ENCODE assay signal across 18 cellular contexts in the genomic region with DNA sequence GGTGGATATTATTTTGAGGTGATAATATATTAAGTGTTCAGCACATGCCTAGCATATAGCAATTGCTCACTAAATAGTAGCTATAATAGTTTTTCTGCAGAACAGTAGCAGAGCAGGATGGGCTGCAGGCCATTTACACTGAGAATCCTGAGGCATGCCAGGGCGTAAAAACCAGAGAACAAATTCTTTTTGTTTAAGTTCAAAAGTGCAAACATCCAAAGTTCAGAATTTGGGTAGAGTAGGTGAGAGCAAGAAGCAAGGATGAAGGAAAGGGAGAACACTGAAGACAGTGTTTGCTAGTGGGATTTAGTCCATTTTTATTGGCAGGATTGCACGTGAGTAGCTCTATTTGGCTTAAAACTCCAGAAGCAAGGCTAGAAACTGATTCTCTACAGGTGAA.
DNase-seq lines count a peak whose midpoint lies in the region; ATAC-seq and TF ChIP-seq lines count a peak whose summit lies in the region.
"Had no signal": no experiment of that assay in that cellular context is flagged by ENCODE, and none has a peak within 500 bp of the region (broad histone marks: within the 10 kb centered on the region; RNA-seq: fewer than 3 reads in every experiment).

No MANE protein-coding gene starts in this region.

- ATAC-seq in left lobe of liver (peak; percentile 43), HG02588 (IDR thresholded peaks at IDR 0.05; ENCODE audit: unreplicated experiment) (no peak)
- no peak for ATAC-seq in naive thymus-derived CD8-positive, alpha-beta T cell
- ATAC-seq: CD8-positive, alpha-beta T cell had no signal

- peaks cover 15% of the 10 kb centered on the region for H3K9me3 Mint-ChIP-seq in mesothelial cell of epicardium
- peaks cover 0 to 8% (median 0%) of the 10 kb centered on the region in 9 donors for H3K9me3 Mint-ChIP-seq in naive thymus-derived CD8-positive, alpha-beta T cell
- H3K9me3 Mint-ChIP-seq: CD8-positive, alpha-beta T cell had no signal

- H3K4me3 Mint-ChIP-seq in mesothelial cell of epicardium = no peak overlapping the region
- no peak overlapping the region for H3K4me3 Mint-ChIP-seq in naive thymus-derived CD8-positive, alpha-beta T cell
- H3K4me3 Mint-ChIP-seq: B cell; CD4-positive, CD25-positive, alpha-beta regulatory T cell; CD8-positive, alpha-beta T cell had no signal

- DNase-seq in left lobe of liver (ENCODE audit: low spot score) (no peak), mesothelial cell of epicardium (ENCODE audit: low spot score in 2 of 2, unreplicated experiment in 2 of 2) (no peak), activated gamma-delta T cell treated with Interleukin-2 at 50 U/mL for 16 hours (no peak)
- DNase-seq in naive thymus-derived CD8-positive, alpha-beta T cell = no peak
- DNase-seq: Caco-2; CD4-positive, CD25-positive, alpha-beta regulatory T cell; CD8-positive, alpha-beta T cell; DMS153; DND-41; GOT3; H7; HCEC 1CT had no signal

- H3K4me1 ChIP-seq in HEK293 (ENCODE audit: control insufficient read depth, insufficient read depth, low read length) = no peaks in the 10 kb centered on the region
- H3K4me1 ChIP-seq: BLaER1 had no signal

- H3K27ac Mint-ChIP-seq in mesothelial cell of epicardium = peak overlapping the region; percentile 63
- no peak overlapping the region for H3K27ac Mint-ChIP-seq in naive thymus-derived CD8-positive, alpha-beta T cell
- H3K27ac Mint-ChIP-seq: B cell; CD8-positive, alpha-beta T cell had no signal

- H3K4me1 Mint-ChIP-seq in mesothelial cell of epicardium = peaks cover 20% of the 10 kb centered on the region
- no peaks in the 10 kb centered on the region for H3K4me1 Mint-ChIP-seq in naive thymus-derived CD8-positive, alpha-beta T cell
- H3K4me1 Mint-ChIP-seq: B cell; CD4-positive, CD25-positive, alpha-beta regulatory T cell had no signal

- no peaks in the 10 kb centered on the region for H3K36me3 Mint-ChIP-seq in mesothelial cell of epicardium
- peaks cover 0 to 4% (median 0%) of the 10 kb centered on the region in 3 donors for H3K36me3 Mint-ChIP-seq in naive thymus-derived CD8-positive, alpha-beta T cell
- H3K36me3 Mint-ChIP-seq: CD4-positive, CD25-positive, alpha-beta regulatory T cell; CD8-positive, alpha-beta T cell had no signal

- POLR2A ChIA-PET in HEK293 (lab: Yijun Ruan, JAX) = no interaction called here
- POLR2A ChIA-PET in naive thymus-derived CD8-positive, alpha-beta T cell (lab: Charles Lee) = interaction anchor here (0.5 kb wide), 1 partner anchor 937 kb away, joined by 3 read pairs; no protein-coding TSS in a partner anchor

- H3K36me3 ChIP-seq in HEK293 (ENCODE audit: control insufficient read depth in 2 of 2, insufficient read depth in 1 of 2, low read length in 2 of 2) = no peaks in the 10 kb centered on the region
- H3K36me3 ChIP-seq: BLaER1 had no signal

- CTCF ChIA-PET in HEK293 (lab: Yijun Ruan, JAX) = interaction anchor here (0.7 to 1.4 kb wide), 2 partner anchors 9 to 248 kb away, joined by 3 to 10 read pairs; no protein-coding TSS in a partner anchor

- no peak overlapping the region for H3K27ac ChIP-seq in HEK293 (ENCODE audit: extremely low read depth, low read depth, low read length)
- H3K27ac ChIP-seq: 22Rv1, BLaER1, C4-2B had no signal

- TF ChIP-seq CTCF in HEK293 (tag by site-specific recombination; IDR thresholded peaks at IDR 0.05) (no peak), mesothelial cell of epicardium (IDR thresholded peaks at IDR 0.05; ENCODE audit: unreplicated experiment) (no peak)

- H3K4me3 ChIP-seq in HEK293 (ENCODE audit: low read depth, low read length) = no peak overlapping the region
- H3K4me3 ChIP-seq: BLaER1 had no signal

- no peaks in the 10 kb centered on the region for H3K27me3 Mint-ChIP-seq in mesothelial cell of epicardium (ENCODE audit: low read depth)
- peaks cover 0 to 12% (median 3%) of the 10 kb centered on the region in 5 donors for H3K27me3 Mint-ChIP-seq in naive thymus-derived CD8-positive, alpha-beta T cell

- H3K9me3 ChIP-seq in HEK293 (ENCODE audit: control insufficient read depth, insufficient read depth, low read depth, low read length) = no peaks in the 10 kb centered on the region
- H3K9me3 ChIP-seq: BLaER1, Caco-2 had no signal

TF ChIP-seq in HEK293, 187 proteins besides CTCF, POLR2A, EP300 and RAD21:
- TF ChIP-seq ZNF776 (tag by site-specific recombination; IDR thresholded peaks at IDR 0.05; ENCODE audit: borderline replicate concordance) (no peak), ZNF664 (tag by site-specific recombination; IDR thresholded peaks at IDR 0.05) (peak; percentile 45; the same call in 1 of the 2 replicates)
TF ChIP-seq in HEK293: peak in this region for 1.
